ENCODE assay signal across 11 cellular contexts in the genomic region with DNA sequence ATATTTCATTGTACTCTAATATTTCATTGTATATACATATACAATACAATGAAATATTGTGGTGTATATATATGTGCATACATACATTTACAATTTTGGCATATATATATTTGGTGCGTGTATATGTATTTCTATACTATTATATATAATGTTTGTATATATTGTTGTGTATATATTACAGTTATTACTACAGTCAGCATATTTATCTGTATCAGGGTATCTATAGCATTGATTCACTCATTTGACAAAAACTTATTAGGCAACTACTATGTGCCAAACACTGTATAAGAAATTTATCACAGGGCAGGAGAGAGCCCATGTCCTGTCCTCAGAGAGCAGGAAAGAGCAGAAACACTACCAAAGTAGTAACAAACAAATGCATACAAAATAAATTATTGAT.
"Had no signal": no experiment of that assay in that cellular context is flagged by ENCODE, and none has a peak within 500 bp of the region (broad histone marks: within the 10 kb centered on the region; RNA-seq: fewer than 3 reads in every experiment).

No MANE protein-coding gene starts in this region.

- H3K27ac Mint-ChIP-seq: GM23338, H9, HFFc6 had no signal

- H2AFZ ChIP-seq: GM23248, GM23338 had no signal

- H3K27ac ChIP-seq: GM23248 had no signal

- H3K4me3 ChIP-seq: GM23248, GM23338, HAP-1 had no signal

- ATAC-seq: GM23338, HCT116 had no signal

- DNase-seq: GM23248, GOT3, H7, H9, HCEC 1CT, HFFc6 had no signal

- H3K4me2 ChIP-seq: GM23338 had no signal

- H3K9me3 ChIP-seq: HAP-1 had no signal

- FAIRE-seq: H1, H54 had no signal

- H3K9ac ChIP-seq: GM23248 had no signal

- H3K36me3 ChIP-seq: HAP-1 had no signal

- H3K4me3 Mint-ChIP-seq: GM23338, H9, HFFc6 had no signal
